In the genomic region with DNA sequence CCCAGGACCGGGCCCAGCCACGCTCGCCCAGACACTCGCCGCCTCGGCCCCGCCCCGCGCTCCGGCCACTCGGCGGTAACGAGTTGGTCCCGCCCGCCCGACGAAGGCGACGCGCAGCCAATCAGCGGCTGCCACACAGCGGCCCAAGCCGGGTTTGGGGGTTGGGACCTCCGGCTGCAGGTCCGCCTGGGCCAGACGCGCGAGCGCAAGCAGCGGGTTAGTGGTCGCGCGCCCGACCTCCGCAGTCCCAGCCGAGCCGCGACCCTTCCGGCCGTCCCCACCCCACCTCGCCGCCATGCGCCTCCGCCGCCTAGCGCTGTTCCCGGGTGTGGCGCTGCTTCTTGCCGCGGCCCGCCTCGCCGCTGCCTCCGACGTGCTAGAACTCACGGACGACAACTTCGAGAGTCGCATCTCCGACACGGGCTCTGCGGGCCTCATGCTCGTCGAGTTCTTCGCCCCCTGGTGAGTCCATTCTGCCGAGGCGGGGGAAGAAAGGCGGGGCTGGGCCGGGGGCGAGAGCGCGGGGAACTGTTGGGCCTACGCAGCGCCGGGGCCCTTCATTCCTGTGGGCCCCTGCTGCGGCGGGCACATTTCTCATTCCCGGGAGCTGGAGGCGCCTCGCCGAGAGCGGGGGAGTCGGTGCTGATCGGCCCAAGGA, we compare ENCODE assay signal across 1 cellular context.
TF ChIP-seq lines count a peak whose summit lies in the region.

A gene (plus strand): TSS at position 194 of the 658 bp plus-strand sequence. CDS start 102 bp downstream, at position 296.

TF ChIP-seq in WTC11, 78 proteins besides CTCF, POLR2A, EP300 and RAD21 (continued from another document):
- TF ChIP-seq CBFB (CRISPR knock-in tag; IDR thresholded peaks at IDR 0.05; ENCODE audit: low read depth) (peak; percentile 83; the same call in 1 of the 2 replicates), ETV6 (CRISPR knock-in tag; IDR thresholded peaks at IDR 0.05) (peak; percentile 94), KAT7 (CRISPR knock-in tag; IDR thresholded peaks at IDR 0.05; ENCODE audit: borderline replicate concordance) (peak; percentile 95), ZNF263 (CRISPR knock-in tag; IDR thresholded peaks at IDR 0.05; ENCODE audit: low read depth) (peak; percentile 45; the same call in 1 of the 2 replicates), SP1 (CRISPR knock-in tag; conservative IDR thresholded peaks at IDR 0.05) (peak; percentile 96), CREM (CRISPR knock-in tag; IDR thresholded peaks at IDR 0.05) (peak; percentile 87), ELF4 (CRISPR knock-in tag; IDR thresholded peaks at IDR 0.05; ENCODE audit: low read depth) (peak; percentile 43; the same call in 1 of the 2 replicates), ZNF138 (CRISPR knock-in tag; conservative IDR thresholded peaks at IDR 0.05) (0 out of 2 replicates have a peak, but pooled peaks have one; percentile 4), NFYB (CRISPR knock-in tag; conservative IDR thresholded peaks at IDR 0.05; ENCODE audit: low read depth) (peak; percentile 79), FOXP1 (CRISPR knock-in tag; IDR thresholded peaks at IDR 0.05; ENCODE audit: borderline replicate concordance) (peak; percentile 88), ZBTB21 (CRISPR knock-in tag; IDR thresholded peaks at IDR 0.05; ENCODE audit: borderline replicate concordance) (peak; percentile 52; the same call in 1 of the 2 replicates), TP53 (CRISPR knock-in tag; IDR thresholded peaks at IDR 0.05) (peak; percentile 67; the same call in 1 of the 2 replicates), SMAD3 (CRISPR knock-in tag; IDR thresholded peaks at IDR 0.05; ENCODE audit: borderline replicate concordance) (peak; percentile 77; the same call in 1 of the 2 replicates)
- TF ChIP-seq, protein P1, sequence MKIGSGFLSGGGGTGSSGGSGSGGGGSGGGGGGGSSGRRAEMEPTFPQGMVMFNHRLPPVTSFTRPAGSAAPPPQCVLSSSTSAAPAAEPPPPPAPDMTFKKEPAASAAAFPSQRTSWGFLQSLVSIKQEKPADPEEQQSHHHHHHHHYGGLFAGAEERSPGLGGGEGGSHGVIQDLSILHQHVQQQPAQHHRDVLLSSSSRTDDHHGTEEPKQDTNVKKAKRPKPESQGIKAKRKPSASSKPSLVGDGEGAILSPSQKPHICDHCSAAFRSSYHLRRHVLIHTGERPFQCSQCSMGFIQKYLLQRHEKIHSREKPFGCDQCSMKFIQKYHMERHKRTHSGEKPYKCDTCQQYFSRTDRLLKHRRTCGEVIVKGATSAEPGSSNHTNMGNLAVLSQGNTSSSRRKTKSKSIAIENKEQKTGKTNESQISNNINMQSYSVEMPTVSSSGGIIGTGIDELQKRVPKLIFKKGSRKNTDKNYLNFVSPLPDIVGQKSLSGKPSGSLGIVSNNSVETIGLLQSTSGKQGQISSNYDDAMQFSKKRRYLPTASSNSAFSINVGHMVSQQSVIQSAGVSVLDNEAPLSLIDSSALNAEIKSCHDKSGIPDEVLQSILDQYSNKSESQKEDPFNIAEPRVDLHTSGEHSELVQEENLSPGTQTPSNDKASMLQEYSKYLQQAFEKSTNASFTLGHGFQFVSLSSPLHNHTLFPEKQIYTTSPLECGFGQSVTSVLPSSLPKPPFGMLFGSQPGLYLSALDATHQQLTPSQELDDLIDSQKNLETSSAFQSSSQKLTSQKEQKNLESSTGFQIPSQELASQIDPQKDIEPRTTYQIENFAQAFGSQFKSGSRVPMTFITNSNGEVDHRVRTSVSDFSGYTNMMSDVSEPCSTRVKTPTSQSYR (CRISPR knock-in tag; IDR thresholded peaks at IDR 0.05): peak; percentile 72; the same call in 1 of the 2 replicates
- TF ChIP-seq, protein P2, sequence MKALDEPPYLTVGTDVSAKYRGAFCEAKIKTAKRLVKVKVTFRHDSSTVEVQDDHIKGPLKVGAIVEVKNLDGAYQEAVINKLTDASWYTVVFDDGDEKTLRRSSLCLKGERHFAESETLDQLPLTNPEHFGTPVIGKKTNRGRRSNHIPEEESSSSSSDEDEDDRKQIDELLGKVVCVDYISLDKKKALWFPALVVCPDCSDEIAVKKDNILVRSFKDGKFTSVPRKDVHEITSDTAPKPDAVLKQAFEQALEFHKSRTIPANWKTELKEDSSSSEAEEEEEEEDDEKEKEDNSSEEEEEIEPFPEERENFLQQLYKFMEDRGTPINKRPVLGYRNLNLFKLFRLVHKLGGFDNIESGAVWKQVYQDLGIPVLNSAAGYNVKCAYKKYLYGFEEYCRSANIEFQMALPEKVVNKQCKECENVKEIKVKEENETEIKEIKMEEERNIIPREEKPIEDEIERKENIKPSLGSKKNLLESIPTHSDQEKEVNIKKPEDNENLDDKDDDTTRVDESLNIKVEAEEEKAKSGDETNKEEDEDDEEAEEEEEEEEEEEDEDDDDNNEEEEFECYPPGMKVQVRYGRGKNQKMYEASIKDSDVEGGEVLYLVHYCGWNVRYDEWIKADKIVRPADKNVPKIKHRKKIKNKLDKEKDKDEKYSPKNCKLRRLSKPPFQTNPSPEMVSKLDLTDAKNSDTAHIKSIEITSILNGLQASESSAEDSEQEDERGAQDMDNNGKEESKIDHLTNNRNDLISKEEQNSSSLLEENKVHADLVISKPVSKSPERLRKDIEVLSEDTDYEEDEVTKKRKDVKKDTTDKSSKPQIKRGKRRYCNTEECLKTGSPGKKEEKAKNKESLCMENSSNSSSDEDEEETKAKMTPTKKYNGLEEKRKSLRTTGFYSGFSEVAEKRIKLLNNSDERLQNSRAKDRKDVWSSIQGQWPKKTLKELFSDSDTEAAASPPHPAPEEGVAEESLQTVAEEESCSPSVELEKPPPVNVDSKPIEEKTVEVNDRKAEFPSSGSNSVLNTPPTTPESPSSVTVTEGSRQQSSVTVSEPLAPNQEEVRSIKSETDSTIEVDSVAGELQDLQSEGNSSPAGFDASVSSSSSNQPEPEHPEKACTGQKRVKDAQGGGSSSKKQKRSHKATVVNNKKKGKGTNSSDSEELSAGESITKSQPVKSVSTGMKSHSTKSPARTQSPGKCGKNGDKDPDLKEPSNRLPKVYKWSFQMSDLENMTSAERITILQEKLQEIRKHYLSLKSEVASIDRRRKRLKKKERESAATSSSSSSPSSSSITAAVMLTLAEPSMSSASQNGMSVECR (CRISPR knock-in tag; IDR thresholded peaks at IDR 0.05; ENCODE audit: borderline replicate concordance): peak; percentile 84
- TF ChIP-seq, protein P3, sequence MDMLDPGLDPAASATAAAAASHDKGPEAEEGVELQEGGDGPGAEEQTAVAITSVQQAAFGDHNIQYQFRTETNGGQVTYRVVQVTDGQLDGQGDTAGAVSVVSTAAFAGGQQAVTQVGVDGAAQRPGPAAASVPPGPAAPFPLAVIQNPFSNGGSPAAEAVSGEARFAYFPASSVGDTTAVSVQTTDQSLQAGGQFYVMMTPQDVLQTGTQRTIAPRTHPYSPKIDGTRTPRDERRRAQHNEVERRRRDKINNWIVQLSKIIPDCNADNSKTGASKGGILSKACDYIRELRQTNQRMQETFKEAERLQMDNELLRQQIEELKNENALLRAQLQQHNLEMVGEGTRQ (CRISPR knock-in tag; IDR thresholded peaks at IDR 0.05): peak; percentile 41
- TF ChIP-seq, protein P4, sequence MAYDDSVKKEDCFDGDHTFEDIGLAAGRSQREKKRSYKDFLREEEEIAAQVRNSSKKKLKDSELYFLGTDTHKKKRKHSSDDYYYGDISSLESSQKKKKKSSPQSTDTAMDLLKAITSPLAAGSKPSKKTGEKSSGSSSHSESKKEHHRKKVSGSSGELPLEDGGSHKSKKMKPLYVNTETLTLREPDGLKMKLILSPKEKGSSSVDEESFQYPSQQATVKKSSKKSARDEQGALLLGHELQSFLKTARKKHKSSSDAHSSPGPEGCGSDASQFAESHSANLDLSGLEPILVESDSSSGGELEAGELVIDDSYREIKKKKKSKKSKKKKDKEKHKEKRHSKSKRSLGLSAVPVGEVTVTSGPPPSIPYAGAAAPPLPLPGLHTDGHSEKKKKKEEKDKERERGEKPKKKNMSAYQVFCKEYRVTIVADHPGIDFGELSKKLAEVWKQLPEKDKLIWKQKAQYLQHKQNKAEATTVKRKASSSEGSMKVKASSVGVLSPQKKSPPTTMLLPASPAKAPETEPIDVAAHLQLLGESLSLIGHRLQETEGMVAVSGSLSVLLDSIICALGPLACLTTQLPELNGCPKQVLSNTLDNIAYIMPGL (CRISPR knock-in tag; IDR thresholded peaks at IDR 0.05): peak; percentile 97
- TF ChIP-seq, protein P5, sequence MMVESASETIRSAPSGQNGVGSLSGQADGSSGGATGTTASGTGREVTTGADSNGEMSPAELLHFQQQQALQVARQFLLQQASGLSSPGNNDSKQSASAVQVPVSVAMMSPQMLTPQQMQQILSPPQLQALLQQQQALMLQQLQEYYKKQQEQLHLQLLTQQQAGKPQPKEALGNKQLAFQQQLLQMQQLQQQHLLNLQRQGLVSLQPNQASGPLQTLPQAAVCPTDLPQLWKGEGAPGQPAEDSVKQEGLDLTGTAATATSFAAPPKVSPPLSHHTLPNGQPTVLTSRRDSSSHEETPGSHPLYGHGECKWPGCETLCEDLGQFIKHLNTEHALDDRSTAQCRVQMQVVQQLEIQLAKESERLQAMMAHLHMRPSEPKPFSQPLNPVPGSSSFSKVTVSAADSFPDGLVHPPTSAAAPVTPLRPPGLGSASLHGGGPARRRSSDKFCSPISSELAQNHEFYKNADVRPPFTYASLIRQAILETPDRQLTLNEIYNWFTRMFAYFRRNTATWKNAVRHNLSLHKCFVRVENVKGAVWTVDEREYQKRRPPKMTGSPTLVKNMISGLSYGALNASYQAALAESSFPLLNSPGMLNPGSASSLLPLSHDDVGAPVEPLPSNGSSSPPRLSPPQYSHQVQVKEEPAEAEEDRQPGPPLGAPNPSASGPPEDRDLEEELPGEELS (CRISPR knock-in tag; IDR thresholded peaks at IDR 0.05): peak; percentile 81
- TF ChIP-seq, protein P6, sequence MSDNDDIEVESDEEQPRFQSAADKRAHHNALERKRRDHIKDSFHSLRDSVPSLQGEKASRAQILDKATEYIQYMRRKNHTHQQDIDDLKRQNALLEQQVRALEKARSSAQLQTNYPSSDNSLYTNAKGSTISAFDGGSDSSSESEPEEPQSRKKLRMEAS (CRISPR knock-in tag; IDR thresholded peaks at IDR 0.05): peak; percentile 92
- TF ChIP-seq, protein P7, sequence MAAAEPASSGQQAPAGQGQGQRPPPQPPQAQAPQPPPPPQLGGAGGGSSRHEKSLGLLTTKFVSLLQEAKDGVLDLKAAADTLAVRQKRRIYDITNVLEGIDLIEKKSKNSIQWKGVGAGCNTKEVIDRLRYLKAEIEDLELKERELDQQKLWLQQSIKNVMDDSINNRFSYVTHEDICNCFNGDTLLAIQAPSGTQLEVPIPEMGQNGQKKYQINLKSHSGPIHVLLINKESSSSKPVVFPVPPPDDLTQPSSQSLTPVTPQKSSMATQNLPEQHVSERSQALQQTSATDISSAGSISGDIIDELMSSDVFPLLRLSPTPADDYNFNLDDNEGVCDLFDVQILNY (CRISPR knock-in tag; IDR thresholded peaks at IDR 0.05): peak; percentile 94
- TF ChIP-seq, protein P8, sequence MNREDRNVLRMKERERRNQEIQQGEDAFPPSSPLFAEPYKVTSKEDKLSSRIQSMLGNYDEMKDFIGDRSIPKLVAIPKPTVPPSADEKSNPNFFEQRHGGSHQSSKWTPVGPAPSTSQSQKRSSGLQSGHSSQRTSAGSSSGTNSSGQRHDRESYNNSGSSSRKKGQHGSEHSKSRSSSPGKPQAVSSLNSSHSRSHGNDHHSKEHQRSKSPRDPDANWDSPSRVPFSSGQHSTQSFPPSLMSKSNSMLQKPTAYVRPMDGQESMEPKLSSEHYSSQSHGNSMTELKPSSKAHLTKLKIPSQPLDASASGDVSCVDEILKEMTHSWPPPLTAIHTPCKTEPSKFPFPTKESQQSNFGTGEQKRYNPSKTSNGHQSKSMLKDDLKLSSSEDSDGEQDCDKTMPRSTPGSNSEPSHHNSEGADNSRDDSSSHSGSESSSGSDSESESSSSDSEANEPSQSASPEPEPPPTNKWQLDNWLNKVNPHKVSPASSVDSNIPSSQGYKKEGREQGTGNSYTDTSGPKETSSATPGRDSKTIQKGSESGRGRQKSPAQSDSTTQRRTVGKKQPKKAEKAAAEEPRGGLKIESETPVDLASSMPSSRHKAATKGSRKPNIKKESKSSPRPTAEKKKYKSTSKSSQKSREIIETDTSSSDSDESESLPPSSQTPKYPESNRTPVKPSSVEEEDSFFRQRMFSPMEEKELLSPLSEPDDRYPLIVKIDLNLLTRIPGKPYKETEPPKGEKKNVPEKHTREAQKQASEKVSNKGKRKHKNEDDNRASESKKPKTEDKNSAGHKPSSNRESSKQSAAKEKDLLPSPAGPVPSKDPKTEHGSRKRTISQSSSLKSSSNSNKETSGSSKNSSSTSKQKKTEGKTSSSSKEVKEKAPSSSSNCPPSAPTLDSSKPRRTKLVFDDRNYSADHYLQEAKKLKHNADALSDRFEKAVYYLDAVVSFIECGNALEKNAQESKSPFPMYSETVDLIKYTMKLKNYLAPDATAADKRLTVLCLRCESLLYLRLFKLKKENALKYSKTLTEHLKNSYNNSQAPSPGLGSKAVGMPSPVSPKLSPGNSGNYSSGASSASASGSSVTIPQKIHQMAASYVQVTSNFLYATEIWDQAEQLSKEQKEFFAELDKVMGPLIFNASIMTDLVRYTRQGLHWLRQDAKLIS (CRISPR knock-in tag; IDR thresholded peaks at IDR 0.05; ENCODE audit: borderline replicate concordance): peak; percentile 61; the same call in 1 of the 2 replicates
- TF ChIP-seq, protein P9, sequence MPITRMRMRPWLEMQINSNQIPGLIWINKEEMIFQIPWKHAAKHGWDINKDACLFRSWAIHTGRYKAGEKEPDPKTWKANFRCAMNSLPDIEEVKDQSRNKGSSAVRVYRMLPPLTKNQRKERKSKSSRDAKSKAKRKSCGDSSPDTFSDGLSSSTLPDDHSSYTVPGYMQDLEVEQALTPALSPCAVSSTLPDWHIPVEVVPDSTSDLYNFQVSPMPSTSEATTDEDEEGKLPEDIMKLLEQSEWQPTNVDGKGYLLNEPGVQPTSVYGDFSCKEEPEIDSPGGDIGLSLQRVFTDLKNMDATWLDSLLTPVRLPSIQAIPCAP (CRISPR knock-in tag; IDR thresholded peaks at IDR 0.05): 0 out of 2 replicates have a peak, but pooled peaks have one; percentile 73
- TF ChIP-seq, protein P10, sequence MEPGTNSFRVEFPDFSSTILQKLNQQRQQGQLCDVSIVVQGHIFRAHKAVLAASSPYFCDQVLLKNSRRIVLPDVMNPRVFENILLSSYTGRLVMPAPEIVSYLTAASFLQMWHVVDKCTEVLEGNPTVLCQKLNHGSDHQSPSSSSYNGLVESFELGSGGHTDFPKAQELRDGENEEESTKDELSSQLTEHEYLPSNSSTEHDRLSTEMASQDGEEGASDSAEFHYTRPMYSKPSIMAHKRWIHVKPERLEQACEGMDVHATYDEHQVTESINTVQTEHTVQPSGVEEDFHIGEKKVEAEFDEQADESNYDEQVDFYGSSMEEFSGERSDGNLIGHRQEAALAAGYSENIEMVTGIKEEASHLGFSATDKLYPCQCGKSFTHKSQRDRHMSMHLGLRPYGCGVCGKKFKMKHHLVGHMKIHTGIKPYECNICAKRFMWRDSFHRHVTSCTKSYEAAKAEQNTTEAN (CRISPR knock-in tag; IDR thresholded peaks at IDR 0.05): 0 out of 2 replicates have a peak, but pooled peaks have one; percentile 92
